In the genomic region with DNA sequence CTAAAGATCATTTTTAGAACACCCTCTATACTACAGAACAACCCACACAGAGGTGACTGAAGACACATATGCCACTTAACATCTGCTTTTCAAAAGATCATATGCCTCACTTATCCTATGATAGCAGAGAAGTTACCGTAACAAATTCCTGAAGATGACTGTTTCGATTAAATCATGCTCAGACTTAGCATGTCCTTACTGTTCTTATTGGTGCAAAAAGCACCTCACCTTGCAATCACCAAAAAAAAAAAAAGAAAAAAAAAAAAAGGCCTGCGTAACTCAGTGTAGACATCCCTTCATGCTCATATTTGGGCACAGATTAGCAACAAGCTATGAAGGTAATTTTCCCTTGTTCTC, we compare ENCODE assay signal across 12 cellular contexts. TPM values are rescaled to one million over a fixed set of nuclear protein-coding genes. Genes with fewer than 3 reads are reported as not detected.
DNase-seq lines count a peak whose midpoint lies in the region; ATAC-seq and TF ChIP-seq lines count a peak whose summit lies in the region.
"Had no signal": no experiment of that assay in that cellular context is flagged by ENCODE, and none has a peak within 500 bp of the region (broad histone marks: within the 10 kb centered on the region; RNA-seq: fewer than 3 reads in every experiment).

No MANE protein-coding gene starts in this region.

- H3K4me3 Mint-ChIP-seq in GM23338 = no peak overlapping the region

- no peak overlapping the region for H3K4me3 ChIP-seq in BLaER1 treated with 17β-estradiol and CSF1 and Interleukin-3, amounts not matched to agents 10 nM and 100 nM
- no peak overlapping the region for H3K4me3 ChIP-seq in GM23338
- H3K4me3 ChIP-seq in MM.1S (ENCODE audit: low read length) = no peak overlapping the region
- no peak overlapping the region for H3K4me3 ChIP-seq in coronary artery
- H3K4me3 ChIP-seq: HAP-1, tibial nerve had no signal

- H3K36me3 Mint-ChIP-seq in GM23338 (ENCODE audit: low read depth) = no peaks in the 10 kb centered on the region

- H3K9ac ChIP-seq in BLaER1 treated with 17β-estradiol and CSF1 and Interleukin-3, amounts not matched to agents 10 nM and 100 nM = no peak overlapping the region
- no peak overlapping the region for H3K9ac ChIP-seq in MM.1S (ENCODE audit: low read length)

- peaks cover 1% of the 10 kb centered on the region for H3K27me3 Mint-ChIP-seq in GM23338 (ENCODE audit: insufficient read depth, low read depth, poor library complexity)

- H3K27ac ChIP-seq in BLaER1 treated with 17β-estradiol and CSF1 and Interleukin-3, amounts not matched to agents 10 nM and 100 nM = peak overlapping the region in 1 of 11 experiments; percentile 39; a peak in 2 of 22 replicates
- peak overlapping the region; percentile 43; the same call in 1 of the 2 replicates for H3K27ac ChIP-seq in GM23338 (ENCODE audit: low read depth)
- peak overlapping the region; percentile 46; the same call in 1 of the 2 replicates for H3K27ac ChIP-seq in MM.1S (ENCODE audit: low read length)
- H3K27ac ChIP-seq in foreskin keratinocyte = peak overlapping the region; percentile 77
- H3K27ac ChIP-seq in coronary artery = no peak overlapping the region
- H3K27ac ChIP-seq: neutrophil had no signal

- DNase-seq in GM23338 (ENCODE audit: low spot score) (no peak), MM.1S (no peak), foreskin keratinocyte (peak; percentile 97 to 98), NCI-H1048 (lab: John Stamatoyannopoulos, UW) (no peak), coronary artery (ENCODE audit: low spot score) (no peak), cortex of kidney (lab: John Stamatoyannopoulos, UW) (no peak)
- DNase-seq in activated effector memory CD4-positive, alpha-beta T cell treated with Interleukin-2 at 50 U/mL for 16 hours = no peak
- DNase-seq: Caco-2 had no signal

- H3K9me3 ChIP-seq in BLaER1 treated with 17β-estradiol and CSF1 and Interleukin-3, amounts not matched to agents 10 nM and 100 nM (replicated peaks in 1 of 11) = no peaks in the 10 kb centered on the region
- no peaks in the 10 kb centered on the region for H3K9me3 ChIP-seq in MM.1S (replicated peaks; ENCODE audit: insufficient read depth, low read length)
- H3K9me3 ChIP-seq: Caco-2, HAP-1, neutrophil, tibial nerve had no signal

- H3K27me3 ChIP-seq in BLaER1 treated with 17β-estradiol and CSF1 and Interleukin-3, amounts not matched to agents 10 nM and 100 nM = no peaks in the 10 kb centered on the region
- H3K27me3 ChIP-seq in GM23338 (ENCODE audit: insufficient read depth) (no peaks in the 10 kb centered on the region), MM.1S (replicated peaks; ENCODE audit: insufficient read depth, low read length) (no peaks in the 10 kb centered on the region), foreskin keratinocyte (no peaks in the 10 kb centered on the region)
- H3K27me3 ChIP-seq: neutrophil, tibial nerve had no signal

- H3K4me1 ChIP-seq in BLaER1 treated with 17β-estradiol and CSF1 and Interleukin-3, amounts not matched to agents 10 nM and 100 nM = peaks cover 28 to 58% (median 44%) of the 10 kb centered on the region in 10 experiments
- peaks cover 28% of the 10 kb centered on the region for H3K4me1 ChIP-seq in GM23338 (ENCODE audit: insufficient read depth)
- peaks cover 15% of the 10 kb centered on the region for H3K4me1 ChIP-seq in MM.1S (ENCODE audit: low read length)
- H3K4me1 ChIP-seq in foreskin keratinocyte = peaks cover 55% of the 10 kb centered on the region

- no peaks in the 10 kb centered on the region; the same call in 2 of the 3 replicates for H3K9me3 Mint-ChIP-seq in GM23338

- ATAC-seq in GM23338 (no peak), foreskin keratinocyte (peak; percentile 89)

- H3K9me2 ChIP-seq in GM23338 (ENCODE audit: insufficient read depth) = no peaks in the 10 kb centered on the region
- no peaks in the 10 kb centered on the region for H3K9me2 ChIP-seq in MM.1S (replicated peaks; ENCODE audit: insufficient read depth, low read length)

- H3K4me1 Mint-ChIP-seq in GM23338 = peaks cover 38% of the 10 kb centered on the region

- no peaks in the 10 kb centered on the region for H4K20me1 ChIP-seq in BLaER1 treated with 17β-estradiol and CSF1 and Interleukin-3, amounts not matched to agents 10 nM and 100 nM
- H4K20me1 ChIP-seq in GM23338 (replicated peaks; ENCODE audit: insufficient read depth) (0 out of 2 replicates have a peak, but pooled peaks cover 7% of the 10 kb centered on the region), MM.1S (ENCODE audit: insufficient read depth, low read length) (no peaks in the 10 kb centered on the region)

- no peaks in the 10 kb centered on the region for H3K36me3 ChIP-seq in BLaER1 treated with 17β-estradiol and CSF1 and Interleukin-3, amounts not matched to agents 10 nM and 100 nM
- H3K36me3 ChIP-seq in GM23338 (ENCODE audit: insufficient read depth) (no peaks in the 10 kb centered on the region), MM.1S (replicated peaks; ENCODE audit: insufficient read depth, low read length) (no peaks in the 10 kb centered on the region)
- H3K36me3 ChIP-seq: HAP-1, neutrophil, tibial nerve had no signal

- H3K79me2 ChIP-seq in GM23338 (replicated peaks; ENCODE audit: insufficient read depth) (peaks cover 38% of the 10 kb centered on the region), MM.1S (ENCODE audit: low read length) (peaks cover 17% of the 10 kb centered on the region)

- H2AFZ ChIP-seq in GM23338 (no peak overlapping the region), MM.1S (ENCODE audit: low read length) (no peak overlapping the region)

- TF ChIP-seq CTCF in GM23338 (conservative IDR thresholded peaks at IDR 0.05; ENCODE audit: low read depth in 2 of 2) (no peak), MM.1S (IDR thresholded peaks at IDR 0.05; ENCODE audit: low read length) (no peak), foreskin keratinocyte (conservative IDR thresholded peaks at IDR 0.05) (no peak), coronary artery (IDR thresholded peaks at IDR 0.05) (no peak)

- H3K27ac Mint-ChIP-seq in GM23338 = peak overlapping the region; percentile 72

- H3K4me2 ChIP-seq in BLaER1 treated with 17β-estradiol and CSF1 and Interleukin-3, amounts not matched to agents 10 nM and 100 nM = peak overlapping the region; percentile 32 to 64 (median 46); a peak in 20 of 22 replicates
- no peak overlapping the region for H3K4me2 ChIP-seq in GM23338
- H3K4me2 ChIP-seq in MM.1S (ENCODE audit: low read depth, low read length) = peak overlapping the region; percentile 43

- H3F3A ChIP-seq in GM23338 (replicated peaks; ENCODE audit: low read depth) (no peaks in the 10 kb centered on the region), MM.1S (ENCODE audit: insufficient read depth, low read length) (peaks cover 14% of the 10 kb centered on the region)

TF ChIP-seq in GM23338, 12 proteins besides CTCF, POLR2A, EP300 and RAD21:
- TF ChIP-seq POLR2AphosphoS5 (IDR thresholded peaks at IDR 0.05; ENCODE audit: low read depth) = no peak
- TF ChIP-seq, protein P1, sequence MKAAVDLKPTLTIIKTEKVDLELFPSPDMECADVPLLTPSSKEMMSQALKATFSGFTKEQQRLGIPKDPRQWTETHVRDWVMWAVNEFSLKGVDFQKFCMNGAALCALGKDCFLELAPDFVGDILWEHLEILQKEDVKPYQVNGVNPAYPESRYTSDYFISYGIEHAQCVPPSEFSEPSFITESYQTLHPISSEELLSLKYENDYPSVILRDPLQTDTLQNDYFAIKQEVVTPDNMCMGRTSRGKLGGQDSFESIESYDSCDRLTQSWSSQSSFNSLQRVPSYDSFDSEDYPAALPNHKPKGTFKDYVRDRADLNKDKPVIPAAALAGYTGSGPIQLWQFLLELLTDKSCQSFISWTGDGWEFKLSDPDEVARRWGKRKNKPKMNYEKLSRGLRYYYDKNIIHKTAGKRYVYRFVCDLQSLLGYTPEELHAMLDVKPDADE (IDR thresholded peaks at IDR 0.05) = no peak
- TF ChIP-seq REST (IDR thresholded peaks at IDR 0.05; ENCODE audit: unreplicated experiment) = no peak
- TF ChIP-seq ZNF114 (CRISPR knock-in tag; IDR thresholded peaks at IDR 0.05) = no peak
- no peak for TF ChIP-seq NANOG (IDR thresholded peaks at IDR 0.05; ENCODE audit: borderline replicate concordance)
- no peak for TF ChIP-seq EZH2phosphoT487 (IDR thresholded peaks at IDR 0.05; ENCODE audit: unreplicated experiment)
- TF ChIP-seq ZNF331 (CRISPR knock-in tag; IDR thresholded peaks at IDR 0.05; ENCODE audit: low read depth) = no peak
- no peak for TF ChIP-seq STAT1 (IDR thresholded peaks at IDR 0.05; ENCODE audit: unreplicated experiment)
- no peak for TF ChIP-seq JUNB (IDR thresholded peaks at IDR 0.05; ENCODE audit: unreplicated experiment)
- no peak for TF ChIP-seq CREB1 (CRISPR knock-in tag; IDR thresholded peaks at IDR 0.05; ENCODE audit: low read depth)
- no peak for TF ChIP-seq EZH2 (IDR thresholded peaks at IDR 0.05; ENCODE audit: low read depth, unreplicated experiment)

RNA-seq across cellular contexts. Expression of gene DST, which starts 17.7 kb away (rescaled TPM):
- total RNA-seq in GM23338 (2014; rRNA removed; shearing (Covaris generic)) = 159 and 188 TPM in 2 replicates
- polyA plus RNA-seq in GM23338 (2016; fragmentation: Nextera tagmentation; extraction: Ambion mirVana) (59.6 and 88.7 TPM in 2 replicates), foreskin keratinocyte (46.7 and 50.0 TPM in 2 replicates)
- total RNA-seq in foreskin keratinocyte = 273 and 285 TPM in 2 replicates

Comparison
In these comparisons a context has a peak if more than half of its experiments do, and no peak if none do; other contexts are left out.
1. H3K27ac ChIP-seq: peak in GM23338 (single experiment), MM.1S (single experiment) and foreskin keratinocyte (single experiment); none in coronary artery (0 of 2).
2. DNase-seq: peak in foreskin keratinocyte (2 of 2); none in GM23338 (single experiment), MM.1S (single experiment), NCI-H1048 (single experiment), coronary artery (single experiment), activated effector memory CD4-positive, alpha-beta T cell treated with Interleukin-2 at 50 U/mL for 16 hours (single experiment) and cortex of kidney (single experiment).